Comparison of ENCODE assay signal across 11 cellular contexts in the genomic region with DNA sequence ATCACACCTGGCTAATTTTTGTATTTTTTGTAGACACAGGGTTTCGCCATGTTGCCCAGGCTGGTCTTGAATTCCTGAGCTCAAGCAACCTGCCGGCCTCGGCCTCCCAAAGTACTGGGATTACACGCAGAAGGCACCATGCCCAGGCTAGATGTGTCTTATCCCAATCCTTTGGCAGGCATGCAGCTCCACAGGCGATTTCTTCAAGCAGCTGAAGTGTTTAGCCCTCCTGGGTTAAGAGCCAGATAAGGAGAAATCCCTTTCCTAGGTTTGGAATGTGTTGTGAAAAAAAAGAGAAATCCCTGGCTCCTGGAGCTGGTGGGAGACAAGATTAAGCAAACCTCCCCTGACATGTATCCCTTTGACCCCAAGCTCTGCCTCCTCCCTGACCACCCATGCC. TPM values are rescaled to one million over a fixed set of nuclear protein-coding genes. Genes with fewer than 3 reads are reported as not detected.
DNase-seq lines count a peak whose midpoint lies in the region; ATAC-seq, FAIRE-seq and TF ChIP-seq lines count a peak whose summit lies in the region.
"Had no signal": no experiment of that assay in that cellular context is flagged by ENCODE, and none has a peak within 500 bp of the region (broad histone marks: within the 10 kb centered on the region; RNA-seq: fewer than 3 reads in every experiment).

No MANE protein-coding gene starts in this region.

- TF ChIP-seq EP300 in K562 (IDR thresholded peaks at IDR 0.05; ENCODE audit: low read length): no peak

- TF ChIP-seq POLR2A in IMR-90 (IDR thresholded peaks at IDR 0.05; ENCODE audit: low read depth, low read length) (no peak), K562 (conservative IDR thresholded peaks at IDR 0.05) (no peak)

- H2AK9ac ChIP-seq in IMR-90 (replicated peaks; ENCODE audit: low read depth, low read length, poor library complexity): peak overlapping the region; percentile 55

- no peaks in the 10 kb centered on the region for H3K27me3 ChIP-seq in CD4-positive, alpha-beta T cell (ENCODE audit: control insufficient read depth, insufficient read depth, low read length)
- H3K27me3 ChIP-seq in IMR-90 (ENCODE audit: control insufficient read depth, insufficient read depth, low read length) (no peaks in the 10 kb centered on the region; the same call in 1 of the 2 replicates), K562 (ENCODE audit: control insufficient read depth in 2 of 2, insufficient read depth in 2 of 2, low read length in 2 of 2) (peaks cover 3 to 15% of the 10 kb centered on the region in 2 experiments; a peak in 3 of 5 replicates)

- H3K79me2 ChIP-seq in K562 (ENCODE audit: control insufficient read depth, insufficient read depth, low read length): peaks cover 28% of the 10 kb centered on the region

- H3K9me1 ChIP-seq in IMR-90 (ENCODE audit: insufficient read depth, low read length) (peaks cover 3% of the 10 kb centered on the region; the same call in 1 of the 2 replicates), K562 (ENCODE audit: control insufficient read depth, insufficient read depth, low read length) (no peaks in the 10 kb centered on the region)

- H3K4me2 ChIP-seq in IMR-90 (ENCODE audit: low read depth, low read length) (no peak overlapping the region), K562 (ENCODE audit: insufficient read depth, low read length) (no peak overlapping the region)

- WGBS in IMR-90 (ENCODE audit: extremely low coverage in 2 of 2, insufficient read length in 1 of 2), 2 experiments: 83% methylated on average over 3 of the region's 5 CpGs; no CpG with 5 or more reads in 1 of the 2 experiments
- WGBS in K562 (ENCODE audit: insufficient coverage, low coverage, missing lambda C conversion rate): 82% methylated on average over 5 of the region's 5 CpGs

- peak overlapping the region; percentile 51 for H3K27ac Mint-ChIP-seq in CD4-positive, alpha-beta T cell
- peak overlapping the region; percentile 83 to 86 (median 86) for H3K27ac Mint-ChIP-seq in nephron

- peaks cover 74% of the 10 kb centered on the region for H3K4me1 Mint-ChIP-seq in CD4-positive, alpha-beta T cell (ENCODE audit: low read depth)
- peaks cover 39% of the 10 kb centered on the region for H3K4me1 Mint-ChIP-seq in nephron

- no peak overlapping the region for H2BK20ac ChIP-seq in IMR-90 (ENCODE audit: low read depth, low read length)

- peaks cover 17% of the 10 kb centered on the region for H3K36me3 Mint-ChIP-seq in CD4-positive, alpha-beta T cell (ENCODE audit: low read depth)
- H3K36me3 Mint-ChIP-seq in nephron (ENCODE audit: low read depth): no peaks in the 10 kb centered on the region

- no peaks in the 10 kb centered on the region for H3K9me3 Mint-ChIP-seq in CD4-positive, alpha-beta T cell
- no peaks in the 10 kb centered on the region for H3K9me3 Mint-ChIP-seq in nephron

- H3K36me3 ChIP-seq in IMR-90 (ENCODE audit: control insufficient read depth, insufficient read depth, low read length) (no peaks in the 10 kb centered on the region), K562 (ENCODE audit: control insufficient read depth, insufficient read depth, low read length) (peaks cover 3% of the 10 kb centered on the region; the same call in 1 of the 3 replicates)
- H3K36me3 ChIP-seq: prostate gland had no signal

- no peaks in the 10 kb centered on the region for H3K27me3 Mint-ChIP-seq in CD4-positive, alpha-beta T cell
- H3K27me3 Mint-ChIP-seq in nephron (ENCODE audit: low read depth): peaks cover 30% of the 10 kb centered on the region

- no peak for TF ChIP-seq RAD21 in IMR-90 (IDR thresholded peaks at IDR 0.05; ENCODE audit: low read length)
- TF ChIP-seq RAD21 in K562 (CRISPR knock-in tag; conservative IDR thresholded peaks at IDR 0.05 in 1 of 2, IDR thresholded peaks at IDR 0.05 in 1 of 2): no peak

- H3K4ac ChIP-seq in IMR-90 (ENCODE audit: low read depth, low read length): no peak overlapping the region

- BruUV-seq in IMR-90 (replicated peaks; lab: Mats Ljungman, UMichigan) (no TSS peak), K562 (replicated peaks; lab: Mats Ljungman, UMichigan) (no TSS peak)

- H3K79me1 ChIP-seq in IMR-90 (ENCODE audit: low read depth in 1 of 2, low read length in 2 of 2): peaks cover 3 to 11% of the 10 kb centered on the region in 2 experiments; a peak in 1 of 4 replicates

- H3K18ac ChIP-seq in IMR-90 (ENCODE audit: low read depth, low read length): no peak overlapping the region

- H3K9ac ChIP-seq in IMR-90 (ENCODE audit: low read depth, low read length) (no peak overlapping the region), K562 (ENCODE audit: insufficient read depth in 1 of 2, low read depth in 2 of 2, low read length in 2 of 2) (peak overlapping the region; percentile 1; a peak in 1 of 4 replicates)

- H3K4me3 Mint-ChIP-seq in CD4-positive, alpha-beta T cell: peak overlapping the region; percentile 92
- peak overlapping the region; percentile 72 to 77 (median 73) for H3K4me3 Mint-ChIP-seq in nephron

- H3K14ac ChIP-seq in IMR-90 (replicated peaks; ENCODE audit: low read depth, low read length): no peak overlapping the region

- H2BK15ac ChIP-seq in IMR-90 (ENCODE audit: low read depth, low read length): no peak overlapping the region

- H2AFZ ChIP-seq in IMR-90 (replicated peaks; ENCODE audit: low read length, poor library complexity): no peak overlapping the region
- H2AFZ ChIP-seq in K562 (ENCODE audit: low read depth, low read length): peak overlapping the region; percentile 35

- CTCF ChIA-PET in CD4-positive, alpha-beta T cell (lab: Charles Lee): interaction anchor here (1.1 to 4.2 kb wide), 6 partner anchors 9 to 89 kb away, joined by 3 to 39 read pairs (median 20); a partner anchor contains a TSS
- CTCF ChIA-PET in IMR-90 (lab: Yijun Ruan, JAX): interaction anchor here (0.8 to 1.9 kb wide), 4 partner anchors 25 to 117 kb away, joined by 3 to 5 read pairs (median 4); a partner anchor contains a TSS
- CTCF ChIA-PET in K562 (lab: Yijun Ruan, JAX; ENCODE audit: low intra/inter-chr PET ratio): interaction anchor here (3.9 kb wide), 1 partner anchor 24 kb away, joined by 41 read pairs; no protein-coding TSS in a partner anchor

- H4K91ac ChIP-seq in IMR-90 (ENCODE audit: insufficient read depth, low read depth, low read length): no peak overlapping the region

- H3K4me3 ChIP-seq in IMR-90 (ENCODE audit: insufficient read depth, low read depth, low read length): no peak overlapping the region
- no peak overlapping the region for H3K4me3 ChIP-seq in K562
- H3K4me3 ChIP-seq: prostate gland had no signal

- in situ Hi-C loops in IMR-90 (cut with MboI; ENCODE audit: low sequenced_read_pairs): loop anchor here (10.0 kb wide), 1 partner anchor 208 kb away; no protein-coding TSS in a partner anchor
- in situ Hi-C loops in K562 (cut with MboI): no loop called here

- H2AK5ac ChIP-seq in IMR-90 (ENCODE audit: low read depth, low read length): no peak overlapping the region

- DNase-seq in CD4-positive, alpha-beta T cell: no peak
- DNase-seq in IMR-90: no peak
- DNase-seq in K562 (ENCODE audit: extremely low read depth in 1 of 4, low spot score in 3 of 4): no peak
- DNase-seq in ureter (ENCODE audit: low spot score): no peak
- no peak for DNase-seq in DMS53 treated with DMSO at 0.1 percent for 48 hours (lab: John Stamatoyannopoulos, UW; ENCODE audit: unreplicated experiment)
- no peak for DNase-seq in NCI-H82 treated with DMSO at 0.1 percent for 48 hours (lab: John Stamatoyannopoulos, UW; ENCODE audit: unreplicated experiment)
- DNase-seq: PC-3; stimulated activated CD4-positive, alpha-beta T cell treated with anti-CD3 and anti-CD28 coated beads, Interleukin-4, amount 100 ng/mL, for 4 hours had no signal

- no peak overlapping the region for H4K5ac ChIP-seq in IMR-90 (ENCODE audit: low read depth, low read length)

- no peaks in the 10 kb centered on the region for H3K9me3 ChIP-seq in CD4-positive, alpha-beta T cell (ENCODE audit: control insufficient read depth, low read length)
- no peaks in the 10 kb centered on the region for H3K9me3 ChIP-seq in IMR-90 (ENCODE audit: control insufficient read depth, insufficient read depth, low read length)
- no peaks in the 10 kb centered on the region for H3K9me3 ChIP-seq in K562 (replicated peaks; ENCODE audit: control insufficient read depth, insufficient read depth, low read depth, low read length)
- H3K9me3 ChIP-seq: prostate gland had no signal

- no peak for ATAC-seq in CD4-positive, alpha-beta T cell (ENCODE audit: poor library complexity)
- ATAC-seq in IMR-90 (ENCODE audit: low read depth) (no peak), K562 (no peak), HG03571 (IDR thresholded peaks at IDR 0.05; ENCODE audit: unreplicated experiment) (no peak)
- ATAC-seq: PC-3 had no signal

- dilution Hi-C loops in IMR-90 (cut with HindIII; ENCODE audit: low sequenced_read_pairs, unreplicated experiment): no loop called here

- H3K4me1 ChIP-seq in IMR-90 (ENCODE audit: control insufficient read depth, insufficient read depth, low read length) (peaks cover 11% of the 10 kb centered on the region; the same call in 1 of the 2 replicates), K562 (replicated peaks in 1 of 2; ENCODE audit: control insufficient read depth in 2 of 2, insufficient read depth in 2 of 2, low read length in 2 of 2) (peaks cover 37 to 61% of the 10 kb centered on the region in 2 experiments)

- no peak overlapping the region for H3K27ac ChIP-seq in CD4-positive, alpha-beta T cell (ENCODE audit: low read depth, low read length)
- H3K27ac ChIP-seq in IMR-90 (ENCODE audit: insufficient read depth, low read length): no peak overlapping the region
- peak overlapping the region; percentile 53; the same call in 2 of the 3 replicates for H3K27ac ChIP-seq in K562 (ENCODE audit: extremely low read depth, low read depth, low read length)

- no peak overlapping the region for H3K23ac ChIP-seq in IMR-90 (ENCODE audit: low read depth, low read length)

- POLR2A ChIA-PET in CD4-positive, alpha-beta T cell (lab: Charles Lee): interaction anchor here (0.7 to 9.0 kb wide), 7 partner anchors 8 to 127 kb away, joined by 3 to 90 read pairs (median 10); a partner anchor contains a TSS
- POLR2A ChIA-PET in IMR-90 (lab: Charles Lee; ENCODE audit: unreplicated experiment): no interaction called here
- POLR2A ChIA-PET in K562 (lab: Yijun Ruan, JAX): interaction anchor here (0.5 to 2.4 kb wide), 7 partner anchors 9 to 215 kb away, joined by 3 to 5 read pairs (median 4); no protein-coding TSS in a partner anchor

- TF ChIP-seq CTCF in CD4-positive, alpha-beta T cell (IDR thresholded peaks at IDR 0.05): no peak
- TF ChIP-seq CTCF in IMR-90 (conservative IDR thresholded peaks at IDR 0.05; ENCODE audit: low read depth, low read length) (no peak), K562 (IDR thresholded peaks at IDR 0.05 in 2 of 3, conservative IDR thresholded peaks at IDR 0.05 in 1 of 3; ENCODE audit: insufficient read depth in 2 of 3, low read depth in 1 of 3, low read length in 3 of 3) (no peak), nephron (IDR thresholded peaks at IDR 0.05; ENCODE audit: unreplicated experiment in 3 of 3) (no peak)

- H4K20me1 ChIP-seq in IMR-90 (ENCODE audit: insufficient read depth, low read length): peaks cover 4% of the 10 kb centered on the region; the same call in 1 of the 2 replicates
- H4K20me1 ChIP-seq in K562 (replicated peaks; ENCODE audit: control insufficient read depth, insufficient read depth, low read length): peaks cover 9% of the 10 kb centered on the region; the same call in 1 of the 2 replicates

- no peak overlapping the region for H2BK5ac ChIP-seq in IMR-90 (ENCODE audit: low read depth, low read length, poor library complexity, severe bottlenecking)

- no peak overlapping the region for H3K56ac ChIP-seq in IMR-90 (ENCODE audit: extremely low read depth, insufficient read depth, low read length)

- no peak for FAIRE-seq in K562 (lab: Jason Lieb, UNC)

- H4K8ac ChIP-seq in IMR-90 (ENCODE audit: low read depth in 2 of 2, low read length in 2 of 2): no peak overlapping the region

- no peak overlapping the region for H2BK120ac ChIP-seq in IMR-90 (ENCODE audit: low read depth, low read length)

- intact Hi-C loops in CD4-positive, alpha-beta T cell (cut with DNase I, micrococcal nuclease): loop anchor here (5.0 kb wide), 3 partner anchors 36 to 436 kb away; a partner anchor contains a TSS
- intact Hi-C loops in IMR-90 (cut with micrococcal nuclease): loop anchor here (5.0 kb wide), 1 partner anchor 96 kb away; no protein-coding TSS in a partner anchor
- intact Hi-C loops in K562 (cut with micrococcal nuclease): loop anchor here (5.0 kb wide), 1 partner anchor 121 kb away; no protein-coding TSS in a partner anchor

RNA-seq across cellular contexts. Expression of a gene that starts 2.1 kb away (rescaled TPM):
- 10 to 100 TPM; 68.4 to 72.4 TPM for total RNA-seq in CD4-positive, alpha-beta T cell
- total RNA-seq in IMR-90 (2012; rRNA removed): 3.3 and 3.8 TPM in 2 replicates
- polyA plus RNA-seq in IMR-90 (2012; rRNA removed): 11.8 and 14.5 TPM in 2 replicates
- 12.1 and 16.9 TPM in 2 replicates for polyA plus RNA-seq in IMR-90 (2012; cell fraction: cytosol; rRNA removed)
- polyA plus RNA-seq in IMR-90 (2012; cell fraction: nucleus; rRNA removed; ENCODE audit: low replicate concordance): 8.0 and 9.1 TPM in 2 replicates
- total RNA-seq in K562 (2011; cell fraction: chromatin; rRNA removed; ENCODE audit: low replicate concordance): 18.4 and 49.5 TPM in 2 replicates
- total RNA-seq in K562 (2011; cell fraction: nucleolus; rRNA removed): 26.0 and 28.6 TPM in 2 replicates
- 29.0 and 37.5 TPM in 2 replicates for total RNA-seq in K562 (2011; cell fraction: nucleoplasm; rRNA removed)
- 35.5 and 51.8 TPM in 2 replicates for total RNA-seq in K562 (2014; rRNA removed)
- total RNA-seq in K562 (2014; rRNA removed; fragmentation: Illumina TruSeq; extraction: Trizol): 23.8 and 30.5 TPM in 2 replicates
- total RNA-seq in K562 (2015; rRNA removed; fragmentation: Illumina TruSeq; extraction: Trizol): 38.9 and 40.2 TPM in 2 replicates
- total RNA-seq in K562 (2021): 79.9 and 88.0 TPM in 2 replicates
- 36.9 and 45.6 TPM in 2 replicates for polyA plus RNA-seq in K562 (2011; rRNA removed)
- polyA plus RNA-seq in K562 (2011; cell fraction: cytosol; rRNA removed): 59.4 and 62.4 TPM in 2 replicates
- polyA plus RNA-seq in K562 (2011; cell fraction: nucleus; rRNA removed): 36.7 and 44.4 TPM in 2 replicates
- 42.9 and 66.5 TPM in 2 replicates for polyA plus RNA-seq in K562 (2012)
- 64.8 and 78.7 TPM in 2 replicates for polyA plus RNA-seq in K562 (2014; fragmentation: Illumina TruSeq; extraction: Trizol)
- polyA plus RNA-seq in K562 (2014; fragmentation: Nextera tagmentation; extraction: Ambion mirVana): 10 to 100 TPM; 11.4 to 20.6 TPM
- polyA plus RNA-seq in K562 (2014; rRNA removed): 44.9 and 50.1 TPM in 2 replicates
- polyA minus RNA-seq in K562 (2011; rRNA and poly(A)+ RNA removed): 29.5 and 44.1 TPM in 2 replicates
- 35.7 and 39.5 TPM in 2 replicates for polyA minus RNA-seq in K562 (2011; cell fraction: cytosol; rRNA and poly(A)+ RNA removed)
- polyA minus RNA-seq in K562 (2011; cell fraction: nucleus; rRNA and poly(A)+ RNA removed): 8.5 and 9.6 TPM in 2 replicates
- total RNA-seq in ureter: 20.6 TPM

RNA-seq across cellular contexts. Expression of a gene that starts 9.3 kb away (rescaled TPM):
- 10 to 100 TPM; 19.0 to 21.1 TPM for total RNA-seq in CD4-positive, alpha-beta T cell
- not detected in 2 replicates for total RNA-seq in IMR-90 (2012; rRNA removed)
- 0.19 TPM in 1 of 2 replicates, not detected in the other for polyA plus RNA-seq in IMR-90 (2012; rRNA removed)
- 0.09 and 0.10 TPM in 2 replicates for polyA plus RNA-seq in IMR-90 (2012; cell fraction: cytosol; rRNA removed)
- polyA plus RNA-seq in IMR-90 (2012; cell fraction: nucleus; rRNA removed; ENCODE audit: low replicate concordance): 0.12 and 0.16 TPM in 2 replicates
- not detected in 2 replicates for total RNA-seq in K562 (2011; cell fraction: chromatin; rRNA removed; ENCODE audit: low replicate concordance)
- not detected in 2 replicates for total RNA-seq in K562 (2011; cell fraction: nucleolus; rRNA removed)
- not detected in 2 replicates for total RNA-seq in K562 (2011; cell fraction: nucleoplasm; rRNA removed)
- total RNA-seq in K562 (2014; rRNA removed): not detected in 2 replicates
- total RNA-seq in K562 (2014; rRNA removed; fragmentation: Illumina TruSeq; extraction: Trizol): not detected in 2 replicates
- total RNA-seq in K562 (2015; rRNA removed; fragmentation: Illumina TruSeq; extraction: Trizol): 0.11 and 0.23 TPM in 2 replicates
- total RNA-seq in K562 (2021): 0.27 TPM in 1 of 2 replicates, not detected in the other
- polyA plus RNA-seq in K562 (2011; rRNA removed): 0.03 and 0.21 TPM in 2 replicates
- polyA plus RNA-seq in K562 (2011; cell fraction: cytosol; rRNA removed): 0.22 TPM in 1 of 2 replicates, not detected in the other
- 0.07 and 0.18 TPM in 2 replicates for polyA plus RNA-seq in K562 (2011; cell fraction: nucleus; rRNA removed)
- 0.19 and 0.22 TPM in 2 replicates for polyA plus RNA-seq in K562 (2012)
- 0.04 and 0.12 TPM in 2 replicates for polyA plus RNA-seq in K562 (2014; fragmentation: Illumina TruSeq; extraction: Trizol)
- under 1 TPM in 1 of 2 experiments, not detected in 1; 0.03 TPM for polyA plus RNA-seq in K562 (2014; fragmentation: Nextera tagmentation; extraction: Ambion mirVana)
- not detected in 2 replicates for polyA plus RNA-seq in K562 (2014; rRNA removed)
- polyA minus RNA-seq in K562 (2011; rRNA and poly(A)+ RNA removed): 0.11 TPM in 1 of 2 replicates, not detected in the other
- polyA minus RNA-seq in K562 (2011; cell fraction: cytosol; rRNA and poly(A)+ RNA removed): not detected in 2 replicates
- not detected in 2 replicates for polyA minus RNA-seq in K562 (2011; cell fraction: nucleus; rRNA and poly(A)+ RNA removed)
- 2.3 TPM for total RNA-seq in ureter

RNA-seq across cellular contexts. Expression of a gene that starts 29.8 kb away (rescaled TPM):
- 10 to 100 TPM; 34.6 to 38.2 TPM for total RNA-seq in CD4-positive, alpha-beta T cell
- 25.8 and 48.9 TPM in 2 replicates for total RNA-seq in IMR-90 (2012; rRNA removed)
- 60.7 and 62.0 TPM in 2 replicates for polyA plus RNA-seq in IMR-90 (2012; rRNA removed)
- polyA plus RNA-seq in IMR-90 (2012; cell fraction: cytosol; rRNA removed): 37.4 and 41.6 TPM in 2 replicates
- polyA plus RNA-seq in IMR-90 (2012; cell fraction: nucleus; rRNA removed; ENCODE audit: low replicate concordance): 399 and 532 TPM in 2 replicates
- total RNA-seq in K562 (2011; cell fraction: chromatin; rRNA removed; ENCODE audit: low replicate concordance): 145 and 300 TPM in 2 replicates
- total RNA-seq in K562 (2011; cell fraction: nucleolus; rRNA removed): 204 and 205 TPM in 2 replicates
- 164 and 167 TPM in 2 replicates for total RNA-seq in K562 (2011; cell fraction: nucleoplasm; rRNA removed)
- total RNA-seq in K562 (2014; rRNA removed): 28.8 and 31.9 TPM in 2 replicates
- total RNA-seq in K562 (2014; rRNA removed; fragmentation: Illumina TruSeq; extraction: Trizol): 28.3 and 42.2 TPM in 2 replicates
- total RNA-seq in K562 (2015; rRNA removed; fragmentation: Illumina TruSeq; extraction: Trizol): 39.4 and 40.8 TPM in 2 replicates
- total RNA-seq in K562 (2021): 56.8 and 63.6 TPM in 2 replicates
- 42.4 and 52.0 TPM in 2 replicates for polyA plus RNA-seq in K562 (2011; rRNA removed)
- polyA plus RNA-seq in K562 (2011; cell fraction: cytosol; rRNA removed): 38.3 and 39.8 TPM in 2 replicates
- polyA plus RNA-seq in K562 (2011; cell fraction: nucleus; rRNA removed): 305 and 323 TPM in 2 replicates
- 49.7 and 52.4 TPM in 2 replicates for polyA plus RNA-seq in K562 (2012)
- polyA plus RNA-seq in K562 (2014; fragmentation: Illumina TruSeq; extraction: Trizol): 37.1 and 39.9 TPM in 2 replicates
- 1 to 10 TPM; 4.2 to 5.9 TPM for polyA plus RNA-seq in K562 (2014; fragmentation: Nextera tagmentation; extraction: Ambion mirVana)
- polyA plus RNA-seq in K562 (2014; rRNA removed): 59.9 and 63.8 TPM in 2 replicates
- 30.1 and 37.1 TPM in 2 replicates for polyA minus RNA-seq in K562 (2011; rRNA and poly(A)+ RNA removed)
- 9.9 and 11.5 TPM in 2 replicates for polyA minus RNA-seq in K562 (2011; cell fraction: cytosol; rRNA and poly(A)+ RNA removed)
- polyA minus RNA-seq in K562 (2011; cell fraction: nucleus; rRNA and poly(A)+ RNA removed): 60.3 and 89.4 TPM in 2 replicates
- total RNA-seq in ureter: 65.1 TPM

RNA-seq across cellular contexts. Expression of a gene that starts 33.7 kb away (rescaled TPM):
- 1 to 10 TPM in 1 of 2 experiments, under 1 TPM in 1; 0.39 to 1.0 TPM for total RNA-seq in CD4-positive, alpha-beta T cell
- total RNA-seq in IMR-90 (2012; rRNA removed): not detected in 2 replicates
- polyA plus RNA-seq in IMR-90 (2012; rRNA removed): not detected in 2 replicates
- not detected in 2 replicates for polyA plus RNA-seq in IMR-90 (2012; cell fraction: cytosol; rRNA removed)
- not detected in 2 replicates for polyA plus RNA-seq in IMR-90 (2012; cell fraction: nucleus; rRNA removed; ENCODE audit: low replicate concordance)
- total RNA-seq in K562 (2011; cell fraction: chromatin; rRNA removed; ENCODE audit: low replicate concordance): not detected in 2 replicates
- not detected in 2 replicates for total RNA-seq in K562 (2011; cell fraction: nucleolus; rRNA removed)
- total RNA-seq in K562 (2011; cell fraction: nucleoplasm; rRNA removed): not detected in 2 replicates
- total RNA-seq in K562 (2014; rRNA removed): not detected in 2 replicates
- total RNA-seq in K562 (2014; rRNA removed; fragmentation: Illumina TruSeq; extraction: Trizol): not detected in 2 replicates
- not detected in 2 replicates for total RNA-seq in K562 (2015; rRNA removed; fragmentation: Illumina TruSeq; extraction: Trizol)
- total RNA-seq in K562 (2021): not detected in 2 replicates
- polyA plus RNA-seq in K562 (2011; rRNA removed): not detected in 2 replicates
- not detected in 2 replicates for polyA plus RNA-seq in K562 (2011; cell fraction: cytosol; rRNA removed)
- polyA plus RNA-seq in K562 (2011; cell fraction: nucleus; rRNA removed): not detected in 2 replicates
- polyA plus RNA-seq in K562 (2012): not detected in 2 replicates
- polyA plus RNA-seq in K562 (2014; fragmentation: Illumina TruSeq; extraction: Trizol): not detected in 2 replicates
- not detected for polyA plus RNA-seq in K562 (2014; fragmentation: Nextera tagmentation; extraction: Ambion mirVana)
- not detected in 2 replicates for polyA plus RNA-seq in K562 (2014; rRNA removed)
- not detected in 2 replicates for polyA minus RNA-seq in K562 (2011; rRNA and poly(A)+ RNA removed)
- polyA minus RNA-seq in K562 (2011; cell fraction: cytosol; rRNA and poly(A)+ RNA removed): not detected in 2 replicates
- polyA minus RNA-seq in K562 (2011; cell fraction: nucleus; rRNA and poly(A)+ RNA removed): not detected in 2 replicates
- 2.5 TPM for total RNA-seq in ureter
- total RNA-seq: PC-3 had no signal
